Comparison of ENCODE assay signal across 10 cellular contexts in the genomic region with DNA sequence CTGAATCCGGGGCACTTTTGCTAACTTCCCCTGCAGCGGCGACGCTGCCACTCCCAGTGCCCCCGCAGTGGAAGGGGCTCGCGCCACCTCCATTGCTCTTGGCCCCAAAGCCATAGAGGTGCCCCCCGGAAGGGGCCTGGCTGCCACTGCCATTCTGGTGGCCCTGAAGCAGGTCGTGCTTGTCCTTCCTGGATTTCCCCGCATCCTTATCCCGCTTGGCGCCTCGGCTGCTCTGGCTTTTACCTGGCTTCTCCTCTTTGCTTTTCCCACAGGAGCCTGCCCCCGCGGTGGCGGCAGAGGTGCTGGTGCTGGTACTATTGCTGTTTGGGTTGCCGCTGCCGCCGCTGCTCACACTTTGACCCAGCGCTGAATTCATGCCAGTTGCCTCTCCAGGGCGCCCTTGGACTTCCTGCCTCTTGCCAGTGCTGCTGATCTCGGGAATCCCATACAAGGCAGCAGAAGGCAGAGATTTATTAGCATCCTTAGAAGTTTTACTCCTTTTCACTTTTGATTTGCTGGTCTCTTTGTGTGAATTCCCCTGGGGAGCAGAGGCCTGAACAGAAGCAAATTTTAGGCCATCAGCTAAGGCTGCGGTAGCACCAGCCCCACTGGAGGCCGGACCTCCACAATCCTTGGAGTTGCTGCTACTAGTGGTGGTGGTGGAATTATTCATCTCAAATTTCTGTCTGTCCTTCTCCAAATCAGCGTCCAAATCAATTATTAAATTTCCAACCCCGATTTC. TPM values are rescaled to one million over a fixed set of nuclear protein-coding genes. Genes with fewer than 3 reads are reported as not detected.
DNase-seq lines count a peak whose midpoint lies in the region; ATAC-seq, FAIRE-seq and TF ChIP-seq lines count a peak whose summit lies in the region.
"Had no signal": no experiment of that assay in that cellular context is flagged by ENCODE, and none has a peak within 500 bp of the region (broad histone marks: within the 10 kb centered on the region; RNA-seq: fewer than 3 reads in every experiment).

No MANE protein-coding gene starts in this region.

- no peaks in the 10 kb centered on the region for H3K9me3 Mint-ChIP-seq in endothelial cell (ENCODE audit: unreplicated experiment)
- peaks cover 3% of the 10 kb centered on the region for H3K9me3 Mint-ChIP-seq in stimulated activated effector memory CD8-positive, alpha-beta T cell treated with anti-CD3 and anti-CD28 coated beads, Interleukin-12 subunit alpha, Interleukin-12 subunit beta, amount 100 ng/mL, for 72 hours

- H3K4me3 ChIP-seq in ACC112 (ENCODE audit: low read depth, low read length) = peak overlapping the region; percentile 83

- peak; percentile 56 for DNase-seq in NCI-H146 (lab: John Stamatoyannopoulos, UW)
- DNase-seq in endothelial cell (ENCODE audit: low spot score) = peak; percentile 12
- peak; percentile 67 for DNase-seq in mucosa of gallbladder (ENCODE audit: low spot score)
- no peak for DNase-seq in frontal cortex (ENCODE audit: low spot score in 2 of 2)
- no peak for DNase-seq in stimulated activated effector memory CD8-positive, alpha-beta T cell treated with anti-CD3 and anti-CD28 coated beads, Interleukin-12 subunit alpha, Interleukin-12 subunit beta, amount 100 ng/mL, for 72 hours (ENCODE audit: low spot score in 2 of 2)
- DNase-seq: DND-41 had no signal

- H3K27ac Mint-ChIP-seq in endothelial cell (ENCODE audit: unreplicated experiment) = no peak overlapping the region
- no peak overlapping the region for H3K27ac Mint-ChIP-seq in stimulated activated effector memory CD8-positive, alpha-beta T cell treated with anti-CD3 and anti-CD28 coated beads, Interleukin-12 subunit alpha, Interleukin-12 subunit beta, amount 100 ng/mL, for 72 hours

- H3K4me1 ChIP-seq in ACC112 (ENCODE audit: control insufficient read depth, insufficient read depth, low read length, unreplicated experiment) = peaks cover 36% of the 10 kb centered on the region

- no peak overlapping the region for H3K4me3 Mint-ChIP-seq in endothelial cell (ENCODE audit: unreplicated experiment)
- H3K4me3 Mint-ChIP-seq in stimulated activated effector memory CD8-positive, alpha-beta T cell treated with anti-CD3 and anti-CD28 coated beads, Interleukin-12 subunit alpha, Interleukin-12 subunit beta, amount 100 ng/mL, for 72 hours = no peak overlapping the region
- H3K4me3 Mint-ChIP-seq: naive B cell had no signal

- TF ChIP-seq CTCF in endothelial cell (IDR thresholded peaks at IDR 0.05; ENCODE audit: unreplicated experiment) = no peak

- H3K36me3 ChIP-seq in ACC112 (ENCODE audit: insufficient read depth, low read length) = no peaks in the 10 kb centered on the region

- peaks cover 18% of the 10 kb centered on the region for H3K27me3 Mint-ChIP-seq in endothelial cell (ENCODE audit: unreplicated experiment)
- H3K27me3 Mint-ChIP-seq: naive B cell had no signal

- H3K27ac ChIP-seq in ACC112 (ENCODE audit: low read depth, low read length) = no peak overlapping the region

- H3K36me3 Mint-ChIP-seq in endothelial cell (ENCODE audit: low read depth, unreplicated experiment) = no peaks in the 10 kb centered on the region
- H3K36me3 Mint-ChIP-seq in stimulated activated effector memory CD8-positive, alpha-beta T cell treated with anti-CD3 and anti-CD28 coated beads, Interleukin-12 subunit alpha, Interleukin-12 subunit beta, amount 100 ng/mL, for 72 hours = no peaks in the 10 kb centered on the region

- peaks cover 30% of the 10 kb centered on the region for H3K79me2 ChIP-seq in ACC112 (ENCODE audit: control insufficient read depth, insufficient read depth, low read length, unreplicated experiment)

- FAIRE-seq in frontal cortex (lab: Jason Lieb, UNC) = no peak

- ATAC-seq in HG02852 (IDR thresholded peaks at IDR 0.05; ENCODE audit: unreplicated experiment) (no peak), GM19467 (IDR thresholded peaks at IDR 0.05; ENCODE audit: unreplicated experiment) (no peak)
- no peak for ATAC-seq in stimulated activated effector memory CD8-positive, alpha-beta T cell treated with anti-CD3 and anti-CD28 coated beads, Interleukin-12 subunit alpha, Interleukin-12 subunit beta, amount 100 ng/mL, for 72 hours

- H3K4me1 Mint-ChIP-seq in endothelial cell (ENCODE audit: unreplicated experiment) = peaks cover 18% of the 10 kb centered on the region
- H3K4me1 Mint-ChIP-seq in stimulated activated effector memory CD8-positive, alpha-beta T cell treated with anti-CD3 and anti-CD28 coated beads, Interleukin-12 subunit alpha, Interleukin-12 subunit beta, amount 100 ng/mL, for 72 hours = no peaks in the 10 kb centered on the region

- no peaks in the 10 kb centered on the region for H3K27me3 ChIP-seq in ACC112 (ENCODE audit: insufficient read depth, low read length)

- peak overlapping the region; percentile 69 for H2AFZ ChIP-seq in ACC112 (ENCODE audit: low read length, unreplicated experiment)

RNA-seq across cellular contexts. Expression of gene ZNF608, which starts 2.1 kb away (rescaled TPM):
- 88.0 TPM for total RNA-seq in endothelial cell (ENCODE audit: unreplicated experiment)
- total RNA-seq in mucosa of gallbladder = 37.1 TPM
- total RNA-seq in frontal cortex = 106 TPM

Comparison
In these comparisons a context has a peak if more than half of its experiments do, and no peak if none do; other contexts are left out.
1. DNase-seq: peak in NCI-H146 (single experiment), endothelial cell (single experiment) and mucosa of gallbladder (single experiment); none in frontal cortex (0 of 2) and stimulated activated effector memory CD8-positive, alpha-beta T cell treated with anti-CD3 and anti-CD28 coated beads, Interleukin-12 subunit alpha, Interleukin-12 subunit beta, amount 100 ng/mL, for 72 hours (0 of 2).